14 cellular contexts compared by ENCODE assay signal in genomic region chr3:195237981-195238625, GRCh38. TPM values are rescaled to one million over a fixed set of nuclear protein-coding genes. Genes with fewer than 3 reads are reported as not detected.
A peak's percentile ranks its signal among the peaks of the same experiment; 100 is the strongest.
DNase-seq lines count a peak whose midpoint lies in the region; ATAC-seq and TF ChIP-seq lines count a peak whose summit lies in the region.
"Had no signal": no experiment of that assay in that cellular context is flagged by ENCODE, and none has a peak within 500 bp of the region (broad histone marks: within the 10 kb centered on the region; RNA-seq: fewer than 3 reads in every experiment).

No MANE protein-coding gene starts in this region.

- no peak for ATAC-seq in HG03135 (IDR thresholded peaks at IDR 0.05; ENCODE audit: unreplicated experiment)
- ATAC-seq in GM19351 (IDR thresholded peaks at IDR 0.05; ENCODE audit: unreplicated experiment), result no peak

- peak overlapping the region; percentile 62 for H3K27ac ChIP-seq in hepatocyte

- H3K27me3 ChIP-seq in adipocyte (replicated peaks; ENCODE audit: control insufficient read depth, insufficient read depth, low read length), result no peaks in the 10 kb centered on the region
- no peaks in the 10 kb centered on the region for H3K27me3 ChIP-seq in hepatocyte

- H3K4me2 ChIP-seq in hepatocyte, result no peak overlapping the region

- intact Hi-C loops in posterior vena cava (cut with DNase I), result no loop called here

- CTCF ChIA-PET in GM10248 (lab: Yijun Ruan, JAX), result no interaction called here

- H2AFZ ChIP-seq in hepatocyte, result no peak overlapping the region

- H3K36me3 ChIP-seq in adipocyte (ENCODE audit: control insufficient read depth, insufficient read depth, low read length, severe bottlenecking) (no peaks in the 10 kb centered on the region), hepatocyte (replicated peaks; ENCODE audit: insufficient read depth, low read depth) (no peaks in the 10 kb centered on the region)

- peak; percentile 14 for DNase-seq in D341Med (ENCODE audit: low spot score)
- DNase-seq in adipocyte (ENCODE audit: low read depth), result no peak
- no peak for DNase-seq in hepatocyte (ENCODE audit: low spot score)
- peak; percentile 52 for DNase-seq in posterior vena cava (ENCODE audit: low spot score)
- no peak for DNase-seq in globus pallidus (ENCODE audit: low spot score)
- DNase-seq in GM10248 (ENCODE audit: extremely low spot score), result no peak
- DNase-seq: activated CD8-positive, alpha-beta memory T cell treated with anti-CD3 and anti-CD28 coated beads, Interleukin-2, amount 50 U/mL, for 48 hours; AML-193; DND-41; NCI-H1105 treated with DMSO at 0.1 percent for 48 hours; NCI-H524; stimulated activated CD4-positive, alpha-beta T cell treated with anti-CD3 and anti-CD28 coated beads, Interleukin-15, amount 100 ng/mL, for 24 hours had no signal

- 87% methylated on average over 18 of the region's 18 CpGs for WGBS in hepatocyte (ENCODE audit: low lambda C conversion rate, missing lambda C conversion rate)

- H3K79me2 ChIP-seq in hepatocyte, result peaks cover 3% of the 10 kb centered on the region

- H3K9me2 ChIP-seq in hepatocyte (replicated peaks; ENCODE audit: insufficient read depth), result no peaks in the 10 kb centered on the region

- no peak for TF ChIP-seq CTCF in hepatocyte (IDR thresholded peaks at IDR 0.05; ENCODE audit: poor library complexity)
- TF ChIP-seq CTCF in GM10248 (IDR thresholded peaks at IDR 0.05; ENCODE audit: control extremely low read depth, extremely low read depth, low read depth, missing control alignments), result no peak

- POLR2A ChIA-PET in GM10248 (lab: Yijun Ruan, JAX), result no interaction called here

- no peaks in the 10 kb centered on the region for H3K9me3 ChIP-seq in adipocyte (ENCODE audit: control insufficient read depth, low read length)
- H3K9me3 ChIP-seq in hepatocyte (ENCODE audit: low read depth), result no peaks in the 10 kb centered on the region

- peak overlapping the region; percentile 72 for H3K9ac ChIP-seq in adipocyte (ENCODE audit: low read length)

- H3K4me1 ChIP-seq in adipocyte (ENCODE audit: control insufficient read depth, insufficient read depth, low read length), result peaks cover 25% of the 10 kb centered on the region
- peaks cover 8% of the 10 kb centered on the region for H3K4me1 ChIP-seq in hepatocyte (ENCODE audit: insufficient read depth)

- H3K4me3 ChIP-seq in adipocyte (ENCODE audit: low read length) (no peak overlapping the region), hepatocyte (no peak overlapping the region)

- H4K20me1 ChIP-seq in hepatocyte (ENCODE audit: insufficient read depth, poor library complexity, severe bottlenecking), result no peaks in the 10 kb centered on the region

RNA-seq across cellular contexts. Expression of gene XXYLT1, which starts 32.9 kb away (rescaled TPM):
- total RNA-seq in hepatocyte, result 22.3 and 25.6 TPM in 2 replicates
- 15.8 and 20.9 TPM in 2 replicates for polyA plus RNA-seq in hepatocyte
- total RNA-seq in posterior vena cava, result 10 to 100 TPM; 11.3 to 15.7 TPM

Comparison
In these comparisons a context has a peak if more than half of its experiments do, and no peak if none do; other contexts are left out.
1. DNase-seq: peak in D341Med (single experiment) and posterior vena cava (single experiment); none in adipocyte (single experiment), hepatocyte (single experiment), globus pallidus (single experiment) and GM10248 (single experiment).